20 cellular contexts compared by ENCODE assay signal in the genomic region with DNA sequence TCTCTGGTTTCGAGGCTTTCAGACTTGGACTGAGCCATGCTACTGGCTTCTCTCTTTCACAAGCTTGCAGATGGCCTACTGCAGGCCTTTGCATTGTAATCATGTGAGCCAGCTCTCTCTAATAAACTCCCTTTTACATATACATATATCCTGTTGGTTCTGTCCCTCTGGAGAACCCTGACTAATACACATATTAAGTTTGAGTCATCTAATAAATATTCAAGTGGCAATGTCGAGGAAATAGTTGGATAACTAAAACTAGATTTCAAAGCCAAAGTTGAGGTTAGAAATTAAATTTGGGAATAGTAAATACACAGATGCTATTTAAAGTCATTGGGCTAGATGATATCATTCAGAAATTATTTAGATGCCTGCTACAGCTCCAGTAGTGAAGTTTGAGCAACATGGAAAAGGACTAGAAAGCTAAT.
A peak's percentile ranks its signal among the peaks of the same experiment; 100 is the strongest.
DNase-seq lines count a peak whose midpoint lies in the region; ATAC-seq and TF ChIP-seq lines count a peak whose summit lies in the region.
"Had no signal": no experiment of that assay in that cellular context is flagged by ENCODE, and none has a peak within 500 bp of the region (broad histone marks: within the 10 kb centered on the region; RNA-seq: fewer than 3 reads in every experiment).

No MANE protein-coding gene starts in this region.

- in situ Hi-C loops in astrocyte of the cerebellum (cut with HindIII; ENCODE audit: low sequenced_read_pairs) = no loop called here

- DNase-seq in DMS 273 (lab: John Stamatoyannopoulos, UW; ENCODE audit: unreplicated experiment) = peak; percentile 8
- no peak for DNase-seq in DMS 273 treated with DMSO at 0.1 percent for 48 hours (lab: John Stamatoyannopoulos, UW)
- DNase-seq in astrocyte of the cerebellum (ENCODE audit: low read depth) = peak; percentile 41
- peak; percentile 42 for DNase-seq in hepatic stellate cell (ENCODE audit: low spot score)
- no peak for DNase-seq in NCI-H1436 (lab: John Stamatoyannopoulos, UW)
- no peak for DNase-seq in epidermal melanocyte (ENCODE audit: insufficient read length, low spot score)
- DNase-seq: activated CD4-positive, alpha-beta T cell treated with anti-CD3 and anti-CD28 coated beads for 1 hour; activated gamma-delta T cell treated with Interleukin-2 at 50 U/mL for 16 hours; CD8-positive, alpha-beta memory T cell; foreskin melanocyte; left lung; NCI-H1417 treated with DMSO at 0.1 percent for 48 hours; SIG-M5; T-helper 9 cell; tibial artery had no signal

- ATAC-seq in HG03571 (IDR thresholded peaks at IDR 0.05; ENCODE audit: unreplicated experiment) (no peak), GM19324 (IDR thresholded peaks at IDR 0.05; ENCODE audit: low FRiP score, unreplicated experiment) (no peak)
- ATAC-seq: GM12878, left lung had no signal

- no peak overlapping the region for H3K4me3 ChIP-seq in astrocyte of the cerebellum (ENCODE audit: low read depth, low read length)
- H3K4me3 ChIP-seq: breast epithelium, GM12878, left lung, skin epidermis, tibial artery had no signal

- no peak for TF ChIP-seq CTCF in astrocyte of the cerebellum (IDR thresholded peaks at IDR 0.05; ENCODE audit: low read depth, low read length, missing control alignments)

Comparison
In these comparisons a context has a peak if more than half of its experiments do, and no peak if none do; other contexts are left out.
1. DNase-seq: peak in DMS 273 (single experiment), astrocyte of the cerebellum (single experiment) and hepatic stellate cell (single experiment); none in DMS 273 treated with DMSO at 0.1 percent for 48 hours (single experiment), NCI-H1436 (single experiment) and epidermal melanocyte (single experiment).